ENCODE assay signal across 25 cellular contexts in the genomic region with DNA sequence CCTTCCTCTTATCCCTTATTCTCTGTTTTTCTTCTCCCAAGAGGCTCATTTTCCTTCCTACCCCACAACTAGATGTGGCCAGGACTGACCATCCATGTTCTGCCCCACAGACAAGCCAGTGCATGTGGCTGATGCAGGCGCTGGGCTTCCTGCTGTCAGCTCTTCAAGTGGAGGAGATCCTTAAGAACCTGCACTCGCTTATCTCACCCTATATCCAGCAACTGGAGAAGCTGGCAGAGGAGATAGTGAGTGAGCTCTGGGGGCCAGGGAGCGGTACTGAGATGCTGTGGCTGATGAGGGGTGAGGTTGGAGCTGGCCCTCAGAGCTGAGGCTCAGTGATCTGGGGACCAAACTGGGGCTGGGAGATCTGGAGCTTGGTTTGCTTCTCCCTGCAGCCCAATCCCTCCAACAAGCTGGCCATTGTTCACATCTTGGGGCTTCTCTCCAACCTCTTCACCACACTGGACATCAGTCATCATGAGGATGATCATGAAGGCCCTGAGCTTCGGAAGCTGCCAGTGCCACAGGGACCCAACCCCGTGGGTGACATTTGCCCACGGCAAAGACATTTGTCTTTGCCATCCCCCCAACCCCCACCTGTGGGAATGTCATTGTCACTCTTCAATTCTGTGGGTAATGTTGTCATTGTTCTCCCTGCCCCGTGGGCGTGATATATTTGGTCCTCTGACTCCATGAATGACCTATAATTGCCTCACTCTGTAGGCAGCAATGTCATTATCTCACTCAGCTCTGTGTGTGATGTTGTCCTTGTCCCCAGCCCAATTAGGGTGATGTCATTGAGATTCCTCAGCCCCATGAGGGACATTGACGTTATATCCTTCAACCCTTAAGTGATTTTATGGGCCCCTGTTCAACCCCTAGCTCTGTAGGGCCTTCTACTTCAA. TPM values are rescaled to one million over a fixed set of nuclear protein-coding genes. Genes with fewer than 3 reads are reported as not detected.
A peak's percentile ranks its signal among the peaks of the same experiment; 100 is the strongest.
DNase-seq lines count a peak whose midpoint lies in the region; ATAC-seq, FAIRE-seq and TF ChIP-seq lines count a peak whose summit lies in the region.
"Had no signal": no experiment of that assay in that cellular context is flagged by ENCODE, and none has a peak within 500 bp of the region (broad histone marks: within the 10 kb centered on the region; RNA-seq: fewer than 3 reads in every experiment).

No MANE protein-coding gene starts in this region.

- H3K9ac ChIP-seq in colonic mucosa (ENCODE audit: low read depth in 2 of 2, low read length in 2 of 2): no peak overlapping the region

- DNase-seq in NCI-H146 (lab: John Stamatoyannopoulos, UW) (peak; percentile 31), NCI-H146 treated with DMSO at 0.1 percent for 48 hours (lab: John Stamatoyannopoulos, UW; ENCODE audit: unreplicated experiment) (no peak), bronchial epithelial cell (ENCODE audit: low read depth) (no peak), superior temporal gyrus (ENCODE audit: extremely low spot score) (peak; percentile 57), GM19239 (ENCODE audit: insufficient read length, low spot score) (no peak), colonic mucosa (no peak)
- DNase-seq: ACHN; CD4-positive, alpha-beta memory T cell; DMS153; Kasumi-1; NCI-H1417; NCI-H187 treated with DMSO at 0.1 percent for 48 hours; NCI-H2107; NCI-H226; NCI-H510A treated with DMSO at 0.1 percent for 48 hours; NCI-H774; SJCRH30 had no signal

- no peaks in the 10 kb centered on the region for H3K27me3 ChIP-seq in bronchial epithelial cell (ENCODE audit: control insufficient read depth, insufficient read depth, low read length)
- no peaks in the 10 kb centered on the region for H3K27me3 ChIP-seq in layer of hippocampus (ENCODE audit: control insufficient read depth, insufficient read depth, low read length)
- H3K27me3 ChIP-seq in colonic mucosa: no peaks in the 10 kb centered on the region
- H3K27me3 ChIP-seq: BLaER1 treated with 17β-estradiol and CSF1 and Interleukin-3, amounts not matched to agents 10 nM and 100 nM; SJCRH30 had no signal

- no peaks in the 10 kb centered on the region for H3K9me3 ChIP-seq in colonic mucosa
- H3K9me3 ChIP-seq: BLaER1 treated with 17β-estradiol and CSF1 and Interleukin-3, amounts not matched to agents 10 nM and 100 nM; SJCRH30 had no signal

- intact Hi-C loops in colonic mucosa (cut with DNase I): no loop called here

- H3K27ac ChIP-seq in layer of hippocampus (ENCODE audit: low read depth, low read length): peak overlapping the region; percentile 98
- H3K27ac ChIP-seq in colonic mucosa: no peak overlapping the region
- H3K27ac ChIP-seq: 22Rv1; BLaER1 treated with 17β-estradiol and CSF1 and Interleukin-3, amounts not matched to agents 10 nM and 100 nM; SJCRH30 had no signal

- no peak for ATAC-seq in GM21390 (IDR thresholded peaks at IDR 0.05; ENCODE audit: unreplicated experiment)
- ATAC-seq: Panc1 had no signal

- H3K4me3 ChIP-seq in bronchial epithelial cell (ENCODE audit: low read depth, low read length) (no peak overlapping the region), colonic mucosa (no peak overlapping the region)
- H3K4me3 ChIP-seq: BLaER1 treated with 17β-estradiol and CSF1 and Interleukin-3, amounts not matched to agents 10 nM and 100 nM; SJCRH30 had no signal

- TF ChIP-seq CTCF in bronchial epithelial cell (IDR thresholded peaks at IDR 0.05; ENCODE audit: insufficient read depth, low read length, severe bottlenecking) (no peak), colonic mucosa (IDR thresholded peaks at IDR 0.05) (no peak)

- H3K36me3 ChIP-seq in bronchial epithelial cell (ENCODE audit: control insufficient read depth, insufficient read depth, low read length): peaks cover 20% of the 10 kb centered on the region
- H3K36me3 ChIP-seq in colonic mucosa: no peaks in the 10 kb centered on the region

- no peaks in the 10 kb centered on the region for H3K4me1 ChIP-seq in colonic mucosa
- H3K4me1 ChIP-seq: SJCRH30 had no signal

- FAIRE-seq in bronchial epithelial cell (lab: Jason Lieb, UNC) (peak; percentile 52), GM19239 (lab: Jason Lieb, UNC) (no peak)
- FAIRE-seq: G401.6, GM12892, GM18507 had no signal

RNA-seq across cellular contexts. Expression of a gene that starts 11.2 kb away (rescaled TPM):
- total RNA-seq in bronchial epithelial cell (17.9 and 31.9 TPM in 2 replicates), colonic mucosa (10 to 100 TPM; 11.5 to 43.1 TPM)

RNA-seq across cellular contexts. Expression of a gene that starts 11.9 kb away (rescaled TPM):
- 13.2 and 19.8 TPM in 2 replicates for total RNA-seq in bronchial epithelial cell
- 10 to 100 TPM; 17.3 to 27.9 TPM for total RNA-seq in colonic mucosa

RNA-seq across cellular contexts. Expression of a gene that starts 16.2 kb away (rescaled TPM):
- total RNA-seq in bronchial epithelial cell: 220 and 241 TPM in 2 replicates
- total RNA-seq in colonic mucosa: 100 to 1,000 TPM; 183 to 270 TPM

RNA-seq across cellular contexts. Expression of a gene that starts 20.4 kb away (rescaled TPM):
- total RNA-seq in bronchial epithelial cell (72.7 and 84.0 TPM in 2 replicates), colonic mucosa (10 to 100 TPM; 26.6 to 38.5 TPM)

RNA-seq across cellular contexts. Expression of a gene that starts 25.0 kb away (rescaled TPM):
- total RNA-seq in bronchial epithelial cell (8.7 and 20.1 TPM in 2 replicates), colonic mucosa (1 to 10 TPM; 5.1 to 8.3 TPM)

Comparison
In these comparisons a context has a peak if more than half of its experiments do, and no peak if none do; other contexts are left out.
1. DNase-seq: peak in NCI-H146 (single experiment) and superior temporal gyrus (single experiment); none in NCI-H146 treated with DMSO at 0.1 percent for 48 hours (single experiment), bronchial epithelial cell (single experiment), GM19239 (single experiment) and colonic mucosa (single experiment).